In the genomic region with DNA sequence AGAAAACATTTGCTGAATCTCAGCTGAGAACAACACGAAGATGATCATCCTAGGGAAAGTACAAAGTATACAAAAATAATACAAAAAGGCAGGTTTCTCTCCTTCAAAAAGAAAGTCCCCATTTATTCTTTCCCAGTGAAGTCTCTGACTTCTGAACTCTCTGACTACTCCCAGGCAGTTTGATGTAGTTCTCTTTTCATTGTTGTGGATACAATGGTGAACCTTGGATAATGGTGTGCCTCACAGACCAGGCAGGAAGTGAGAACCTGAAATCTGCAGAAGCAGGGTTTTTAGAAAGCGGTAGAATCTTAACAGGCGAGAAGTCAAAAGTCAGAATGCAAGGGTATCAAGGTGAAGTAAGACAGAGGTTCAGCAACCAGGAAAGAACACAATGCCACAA, we compare ENCODE assay signal across 27 cellular contexts.
DNase-seq lines count a peak whose midpoint lies in the region; ATAC-seq, FAIRE-seq and TF ChIP-seq lines count a peak whose summit lies in the region.
"Had no signal": no experiment of that assay in that cellular context is flagged by ENCODE, and none has a peak within 500 bp of the region (broad histone marks: within the 10 kb centered on the region; RNA-seq: fewer than 3 reads in every experiment).

No MANE protein-coding gene starts in this region.

- no peaks in the 10 kb centered on the region for H3K9me3 Mint-ChIP-seq in CD8-positive, alpha-beta T cell
- H3K9me3 Mint-ChIP-seq: activated naive CD4-positive, alpha-beta T cell treated with anti-CD3 and anti-CD28 coated beads, Interleukin-2, amount 50 U/mL, for 24 hours; activated T-helper 2 cell treated with anti-CD3 and anti-CD28 coated beads, Interferon-gamma antibody, Interleukin-2, Interleukin-4, amounts not matched to agents 10 μg/mL and 5 μg/mL and 100 μg/mL, durations not matched to agents 14 hours and 24 hours and 36 hours; stimulated activated naive B cell treated with anti-CD40 and anti-IgM and Interleukin-4, amounts not matched to agents 10 μg/mL and 1 μg/mL and 100 μg/mL, for 72 hours; T-helper 2 cell treated with Interferon-gamma antibody and Interleukin-4, amounts not matched to agents 5 μg/mL and 100 μg/mL, for 36 hours; type B pancreatic cell had no signal

- FAIRE-seq in GM12878 (lab: Jason Lieb, UNC), result no peak
- FAIRE-seq: bronchial epithelial cell, kidney had no signal

- H4K20me1 ChIP-seq in GM12878 (ENCODE audit: control insufficient read depth, insufficient read depth) (no peaks in the 10 kb centered on the region), smooth muscle cell (ENCODE audit: low read depth) (no peaks in the 10 kb centered on the region)

- in situ Hi-C loops in GM12878 (cut with MboI), result no loop called here

- no peak overlapping the region for H3K27ac Mint-ChIP-seq in CD8-positive, alpha-beta T cell
- H3K27ac Mint-ChIP-seq: activated naive CD4-positive, alpha-beta T cell treated with anti-CD3 and anti-CD28 coated beads, Interleukin-2, amount 50 U/mL, for 24 hours; activated T-helper 2 cell treated with anti-CD3 and anti-CD28 coated beads, Interferon-gamma antibody, Interleukin-2, Interleukin-4, amounts not matched to agents 10 μg/mL and 5 μg/mL and 100 μg/mL, durations not matched to agents 14 hours and 24 hours and 36 hours; naive B cell; stimulated activated naive B cell treated with anti-CD40 and anti-IgM and Interleukin-4, amounts not matched to agents 10 μg/mL and 1 μg/mL and 100 μg/mL, for 72 hours; T-helper 2 cell treated with Interferon-gamma antibody and Interleukin-4, amounts not matched to agents 5 μg/mL and 100 μg/mL, for 36 hours; type B pancreatic cell had no signal

- no peaks in the 10 kb centered on the region for H3K27me3 ChIP-seq in HUES48 (ENCODE audit: control insufficient read depth, insufficient read depth, low read length)
- no peaks in the 10 kb centered on the region for H3K27me3 ChIP-seq in GM12878 (replicated peaks in 1 of 2; ENCODE audit: control insufficient read depth in 2 of 2, insufficient read depth in 2 of 2, low read length in 1 of 2)
- H3K27me3 ChIP-seq in mesenchymal stem cell (ENCODE audit: control insufficient read depth in 1 of 2, insufficient read depth in 1 of 2, low read length in 2 of 2), result no peaks in the 10 kb centered on the region
- H3K27me3 ChIP-seq in smooth muscle cell (ENCODE audit: low read depth), result no peaks in the 10 kb centered on the region
- no peaks in the 10 kb centered on the region for H3K27me3 ChIP-seq in CD8-positive, alpha-beta T cell (ENCODE audit: insufficient read depth, low read length)
- H3K27me3 ChIP-seq: ovary had no signal

- no peak for TF ChIP-seq RAD21 in GM12878 (IDR thresholded peaks at IDR 0.05; ENCODE audit: insufficient read depth, low read depth, low read length)

- H3K36me3 Mint-ChIP-seq in CD8-positive, alpha-beta T cell, result no peaks in the 10 kb centered on the region
- H3K36me3 Mint-ChIP-seq: activated naive CD4-positive, alpha-beta T cell treated with anti-CD3 and anti-CD28 coated beads, Interleukin-2, amount 50 U/mL, for 24 hours; naive B cell; stimulated activated naive B cell treated with anti-CD40 and anti-IgM and Interleukin-4, amounts not matched to agents 10 μg/mL and 1 μg/mL and 100 μg/mL, for 72 hours; type B pancreatic cell had no signal

- no peaks in the 10 kb centered on the region for H3K79me1 ChIP-seq in mesenchymal stem cell (replicated peaks; ENCODE audit: low read length, poor library complexity, severe bottlenecking)

- H3K4me1 ChIP-seq in HUES48 (ENCODE audit: control insufficient read depth, insufficient read depth, low read length) (peaks cover 34% of the 10 kb centered on the region), GM12878 (ENCODE audit: control insufficient read depth, insufficient read depth, low read length) (no peaks in the 10 kb centered on the region), mesenchymal stem cell (ENCODE audit: control insufficient read depth, insufficient read depth, low read depth, low read length) (no peaks in the 10 kb centered on the region), smooth muscle cell (ENCODE audit: low read depth) (peaks cover 30% of the 10 kb centered on the region)
- no peaks in the 10 kb centered on the region for H3K4me1 ChIP-seq in CD8-positive, alpha-beta T cell (ENCODE audit: insufficient read depth, low read length)

- H2AFZ ChIP-seq in GM12878 (ENCODE audit: control insufficient read depth, low read depth, low read length) (no peak overlapping the region), mesenchymal stem cell (ENCODE audit: low read depth, low read length) (no peak overlapping the region), smooth muscle cell (ENCODE audit: low read depth) (peak overlapping the region; percentile 84)

- POLR2A ChIA-PET in GM12878 (lab: Charles Lee), result interaction anchor here (0.7 to 0.8 kb wide), 2 partner anchors 9 to 71 kb away, joined by 3 to 4 read pairs; no protein-coding TSS in a partner anchor
- POLR2A ChIA-PET in CD8-positive, alpha-beta T cell (lab: Charles Lee), result no interaction called here

- no peak overlapping the region for H2AK5ac ChIP-seq in mesenchymal stem cell (ENCODE audit: low read length, severe bottlenecking)

- no peak for TF ChIP-seq POLR2A in GM12878 (IDR thresholded peaks at IDR 0.05; ENCODE audit: low read depth, low read length)

- H3K4me2 ChIP-seq in GM12878 (ENCODE audit: control insufficient read depth, insufficient read depth) (no peak overlapping the region), mesenchymal stem cell (ENCODE audit: low read length, poor library complexity, severe bottlenecking) (no peak overlapping the region), smooth muscle cell (peak overlapping the region; percentile 53)

- BruUV-seq in GM12878 (replicated peaks; lab: Mats Ljungman, UMichigan), result no TSS peak

- peaks cover 5% of the 10 kb centered on the region for H3K4me1 Mint-ChIP-seq in CD8-positive, alpha-beta T cell (ENCODE audit: low read depth)
- H3K4me1 Mint-ChIP-seq: naive B cell; stimulated activated naive B cell treated with anti-CD40 and anti-IgM and Interleukin-4, amounts not matched to agents 10 μg/mL and 1 μg/mL and 100 μg/mL, for 72 hours had no signal

- H2BK12ac ChIP-seq in mesenchymal stem cell (ENCODE audit: low read length in 2 of 2), result no peak overlapping the region

- RAD21 ChIA-PET in GM12878 (lab: Charles Lee; ENCODE audit: unreplicated experiment), result interaction anchor here (0.6 to 2.9 kb wide), 3 partner anchors 10 to 22 kb away, joined by 3 to 16 read pairs (median 6); no protein-coding TSS in a partner anchor

- 49% methylated on average over 3 of the region's 3 CpGs for WGBS in GM12878 (ENCODE audit: insufficient coverage, insufficient replicate concordance, low lambda C conversion rate, missing lambda C conversion rate)
- WGBS in mesenchymal stem cell, result 98% methylated on average over 2 of the region's 3 CpGs
- WGBS in smooth muscle cell (ENCODE audit: low lambda C conversion rate), result 81% methylated on average over 3 of the region's 3 CpGs

- CTCF ChIA-PET in GM12878 (lab: Yijun Ruan, JAX), result no interaction called here
- CTCF ChIA-PET in CD8-positive, alpha-beta T cell (lab: Charles Lee), result no interaction called here

- H2BK15ac ChIP-seq in mesenchymal stem cell (ENCODE audit: low read depth, poor library complexity, severe bottlenecking), result no peak overlapping the region

- TF ChIP-seq CTCF in GM12878 (IDR thresholded peaks at IDR 0.05 in 2 of 3, conservative IDR thresholded peaks at IDR 0.05 in 1 of 3; ENCODE audit: control insufficient read depth in 2 of 3, extremely low read depth in 1 of 3, insufficient read depth in 1 of 3, low read depth in 3 of 3, low read length in 3 of 3) (no peak), smooth muscle cell (IDR thresholded peaks at IDR 0.05; ENCODE audit: borderline replicate concordance, insufficient read depth, poor library complexity, severe bottlenecking) (no peak)
- no peak for TF ChIP-seq CTCF in CD8-positive, alpha-beta T cell (IDR thresholded peaks at IDR 0.05)

- H3K9me3 ChIP-seq in HUES48 (ENCODE audit: control insufficient read depth, insufficient read depth, low read length) (peaks cover 5% of the 10 kb centered on the region), GM12878 (replicated peaks; ENCODE audit: control insufficient read depth, insufficient read depth, low read length) (no peaks in the 10 kb centered on the region; the same call in 2 of the 3 replicates), mesenchymal stem cell (ENCODE audit: control insufficient read depth, low read length) (no peaks in the 10 kb centered on the region), smooth muscle cell (replicated peaks; ENCODE audit: low read depth) (no peaks in the 10 kb centered on the region)
- H3K9me3 ChIP-seq in CD8-positive, alpha-beta T cell (ENCODE audit: low read length), result no peaks in the 10 kb centered on the region
- H3K9me3 ChIP-seq: ovary had no signal

- no peak overlapping the region for H4K91ac ChIP-seq in mesenchymal stem cell (ENCODE audit: low read length)

- H3K9ac ChIP-seq in HUES48 (ENCODE audit: low read depth, low read length), result peak overlapping the region; percentile 30; the same call in 1 of the 2 replicates
- no peak overlapping the region for H3K9ac ChIP-seq in GM12878 (ENCODE audit: control insufficient read depth, insufficient read depth, low read length)
- peak overlapping the region; percentile 4 for H3K9ac ChIP-seq in mesenchymal stem cell (ENCODE audit: low read length)
- H3K9ac ChIP-seq in smooth muscle cell (ENCODE audit: low read depth), result no peak overlapping the region

- no peaks in the 10 kb centered on the region for H3K27me3 Mint-ChIP-seq in CD8-positive, alpha-beta T cell (ENCODE audit: low read depth)
- H3K27me3 Mint-ChIP-seq: naive B cell; stimulated activated naive B cell treated with anti-CD40 and anti-IgM and Interleukin-4, amounts not matched to agents 10 μg/mL and 1 μg/mL and 100 μg/mL, for 72 hours; type B pancreatic cell had no signal

- TF ChIP-seq EP300 in GM12878 (IDR thresholded peaks at IDR 0.05; ENCODE audit: borderline replicate concordance in 1 of 2, control insufficient read depth in 1 of 2, low read depth in 2 of 2, low read length in 2 of 2), result no peak

- no peak overlapping the region for H2BK5ac ChIP-seq in mesenchymal stem cell (ENCODE audit: low read depth, low read length, poor library complexity, severe bottlenecking)

- H3K4me3 ChIP-seq in HUES48 (ENCODE audit: low read depth, low read length) (no peak overlapping the region), GM12878 (no peak overlapping the region), mesenchymal stem cell (ENCODE audit: insufficient read depth in 1 of 2, low read depth in 1 of 2, low read length in 2 of 2) (no peak overlapping the region), smooth muscle cell (no peak overlapping the region)
- H3K4me3 ChIP-seq in CD8-positive, alpha-beta T cell (ENCODE audit: low read depth, low read length), result no peak overlapping the region
- H3K4me3 ChIP-seq: ovary had no signal

- H2BK120ac ChIP-seq in mesenchymal stem cell (ENCODE audit: low read depth, low read length), result no peak overlapping the region

- no peaks in the 10 kb centered on the region for H3K79me2 ChIP-seq in GM12878 (ENCODE audit: control insufficient read depth, insufficient read depth, low read length)
- H3K79me2 ChIP-seq in smooth muscle cell (ENCODE audit: low read depth), result no peaks in the 10 kb centered on the region

- no peak overlapping the region for H3K18ac ChIP-seq in mesenchymal stem cell (ENCODE audit: low read depth in 1 of 2, low read length in 2 of 2)

- H3K36me3 ChIP-seq in HUES48 (ENCODE audit: control insufficient read depth, insufficient read depth, low read length), result no peaks in the 10 kb centered on the region
- H3K36me3 ChIP-seq in GM12878 (ENCODE audit: control insufficient read depth in 2 of 2, insufficient read depth in 2 of 2, low read length in 1 of 2), result no peaks in the 10 kb centered on the region
- no peaks in the 10 kb centered on the region for H3K36me3 ChIP-seq in mesenchymal stem cell (ENCODE audit: control insufficient read depth in 1 of 2, insufficient read depth in 2 of 2, low read depth in 1 of 2, low read length in 2 of 2)
- no peaks in the 10 kb centered on the region for H3K36me3 ChIP-seq in smooth muscle cell (ENCODE audit: low read depth)
- H3K36me3 ChIP-seq in CD8-positive, alpha-beta T cell (ENCODE audit: insufficient read depth, low read length), result no peaks in the 10 kb centered on the region
- H3K36me3 ChIP-seq: ovary had no signal

- no peak overlapping the region for H3K14ac ChIP-seq in mesenchymal stem cell (ENCODE audit: low read length in 2 of 2)

- SMC1A ChIA-PET in GM12878 (lab: Charles Lee; ENCODE audit: uncharacterized antibody, unreplicated experiment), result interaction anchor here (0.7 to 4.3 kb wide), 5 partner anchors 12 to 288 kb away, joined by 3 to 19 read pairs (median 4); no protein-coding TSS in a partner anchor

- H3K27ac ChIP-seq in HUES48 (ENCODE audit: low read depth, low read length) (peak overlapping the region; percentile 8), GM12878 (ENCODE audit: control insufficient read depth, insufficient read depth) (no peak overlapping the region), mesenchymal stem cell (ENCODE audit: low read length, poor library complexity, severe bottlenecking) (no peak overlapping the region), smooth muscle cell (ENCODE audit: low read depth) (peak overlapping the region; percentile 51)
- no peak overlapping the region for H3K27ac ChIP-seq in CD8-positive, alpha-beta T cell (ENCODE audit: low read depth, low read length)
- H3K27ac ChIP-seq: C4-2B, ovary had no signal

- DNase-seq in GM12878 (ENCODE audit: low read depth, low spot score) (no peak), mesenchymal stem cell (no peak), smooth muscle cell (lab: John Stamatoyannopoulos, UW; ENCODE audit: unreplicated experiment) (no peak)
- DNase-seq in CD8-positive, alpha-beta T cell, result no peak
- no peak for DNase-seq in stimulated activated CD4-positive, alpha-beta T cell treated with anti-CD3 and anti-CD28 coated beads, Interleukin-2, amount 100 ng/mL, for 24 hours
- DNase-seq: activated T-cell treated with anti-CD3 and anti-CD28 coated beads for 4 hours; amniotic stem cell; effector CD4-positive, alpha-beta T cell; erythroblast; GDM1; kidney; midbrain; naive B cell; NCI-H146; NCI-H446; NCI-H748 treated with DMSO at 0.1 percent for 48 hours; SIG-M5; stimulated activated naive B cell treated with anti-CD40 and anti-IgM and Interleukin-4, amounts not matched to agents 10 μg/mL and 1 μg/mL and 100 μg/mL, for 72 hours had no signal

- no peak overlapping the region for H3K4ac ChIP-seq in mesenchymal stem cell (ENCODE audit: low read depth in 1 of 2, low read length in 2 of 2)

- H3K23ac ChIP-seq in mesenchymal stem cell (ENCODE audit: low read length in 2 of 2), result no peak overlapping the region

- no peak; the same call in 2 of the 3 replicates for ATAC-seq in GM12878
- no peak for ATAC-seq in GM19397 (IDR thresholded peaks at IDR 0.05; ENCODE audit: unreplicated experiment)
- no peak for ATAC-seq in CD8-positive, alpha-beta T cell
- ATAC-seq: stimulated activated naive B cell treated with anti-CD40 and anti-IgM and Interleukin-4, amounts not matched to agents 10 μg/mL and 1 μg/mL and 100 μg/mL, for 72 hours had no signal

- no peak overlapping the region for H4K8ac ChIP-seq in mesenchymal stem cell (ENCODE audit: low read length)

- H3K4me3 Mint-ChIP-seq in CD8-positive, alpha-beta T cell, result no peak overlapping the region
- H3K4me3 Mint-ChIP-seq: activated naive CD4-positive, alpha-beta T cell treated with anti-CD3 and anti-CD28 coated beads, Interleukin-2, amount 50 U/mL, for 24 hours; naive B cell; stimulated activated naive B cell treated with anti-CD40 and anti-IgM and Interleukin-4, amounts not matched to agents 10 μg/mL and 1 μg/mL and 100 μg/mL, for 72 hours; T-helper 2 cell treated with Interferon-gamma antibody and Interleukin-4, amounts not matched to agents 5 μg/mL and 100 μg/mL, for 36 hours; type B pancreatic cell had no signal

- intact Hi-C loops in GM12878 (cut with micrococcal nuclease; ENCODE audit: unreplicated experiment), result no loop called here
- intact Hi-C loops in CD8-positive, alpha-beta T cell (cut with DNase I, micrococcal nuclease), result no loop called here

- no peaks in the 10 kb centered on the region for H3F3A ChIP-seq in smooth muscle cell (ENCODE audit: low read depth)

Comparison
In these comparisons a context has a peak if more than half of its experiments do, and no peak if none do; other contexts are left out.
1. H3K27ac ChIP-seq: peak in HUES48 (single experiment) and smooth muscle cell (single experiment); none in GM12878 (single experiment), mesenchymal stem cell (single experiment) and CD8-positive, alpha-beta T cell (single experiment).
2. H3K9ac ChIP-seq: peak in HUES48 (single experiment) and mesenchymal stem cell (single experiment); none in GM12878 (single experiment) and smooth muscle cell (single experiment).